24 cellular contexts compared by ENCODE assay signal in the genomic region with DNA sequence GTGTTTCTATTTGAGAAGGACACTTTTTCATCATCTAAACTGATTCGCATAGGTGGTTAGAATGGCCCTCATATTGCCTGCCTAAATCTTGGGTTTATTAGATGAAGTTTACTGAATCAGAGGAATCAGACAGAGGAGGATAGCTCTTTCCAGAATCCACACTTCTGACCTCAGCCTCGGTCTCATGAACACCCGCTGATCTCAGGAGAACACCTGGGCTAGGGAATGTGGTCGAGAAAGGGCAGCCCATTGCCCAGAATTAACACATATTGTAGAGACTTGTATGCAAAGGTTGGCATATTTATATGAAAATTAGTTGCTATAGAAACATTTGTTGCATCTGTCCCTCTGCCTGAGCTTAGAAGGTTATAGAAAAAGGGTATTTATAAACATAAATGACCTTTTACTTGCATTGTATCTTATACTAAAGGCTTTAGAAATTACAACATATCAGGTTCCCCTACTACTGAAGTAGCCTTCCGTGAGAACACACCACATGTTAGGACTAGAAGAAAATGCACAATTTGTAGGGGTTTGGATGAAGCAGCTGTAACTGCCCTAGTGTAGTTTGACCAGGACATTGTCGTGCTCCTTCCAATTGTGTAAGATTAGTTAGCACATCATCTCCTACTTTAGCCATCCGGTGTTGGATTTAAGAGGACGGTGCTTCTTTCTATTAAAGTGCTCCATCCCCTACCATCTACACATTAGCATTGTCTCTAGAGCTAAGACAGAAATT.
A peak's percentile ranks its signal among the peaks of the same experiment; 100 is the strongest.
DNase-seq lines count a peak whose midpoint lies in the region; ATAC-seq, FAIRE-seq and TF ChIP-seq lines count a peak whose summit lies in the region.
"Had no signal": no experiment of that assay in that cellular context is flagged by ENCODE, and none has a peak within 500 bp of the region (broad histone marks: within the 10 kb centered on the region; RNA-seq: fewer than 3 reads in every experiment).

No MANE protein-coding gene starts in this region.

- DNase-seq in HepG2 (ENCODE audit: low spot score) (no peak), right lobe of liver (no peak), astrocyte of the spinal cord (ENCODE audit: low read depth, low spot score) (peak; percentile 27), hepatocyte (ENCODE audit: low spot score) (no peak), DMS114 treated with DMSO at 0.1 percent for 48 hours (lab: John Stamatoyannopoulos, UW; ENCODE audit: unreplicated experiment) (no peak), T-cell (no peak), amniotic stem cell (lab: John Stamatoyannopoulos, UW) (no peak)
- DNase-seq: activated CD4-positive, alpha-beta T cell treated with anti-CD3 and anti-CD28 coated beads, Interleukin-2, amount 10 ng/mL, durations not matched to agents 7 days and 5 days; activated gamma-delta T cell; aorta; GF-D8; NCI-H187; NCI-H510A; psoas muscle; stimulated activated CD4-positive, alpha-beta T cell treated with anti-CD3 and anti-CD28 coated beads, Interleukin-12 subunit alpha, Interleukin-12 subunit beta, amount 100 ng/mL, for 4 hours; stimulated activated CD8-positive, alpha-beta memory T cell treated with anti-CD3 and anti-CD28 coated beads, Interleukin-4, amount 100 ng/mL, for 48 hours had no signal

- no peak overlapping the region for H3K4me3 Mint-ChIP-seq in T-cell
- H3K4me3 Mint-ChIP-seq: activated CD4-positive, alpha-beta T cell treated with anti-CD3 and anti-CD28 coated beads, Interleukin-2, amount 10 ng/mL, durations not matched to agents 7 days and 5 days; memory B cell; neural crest cell had no signal

- H3K79me2 ChIP-seq in HepG2 (ENCODE audit: insufficient read depth, low read length) (no peaks in the 10 kb centered on the region), hepatocyte (no peaks in the 10 kb centered on the region)

- ATAC-seq in HepG2 (no peak), right lobe of liver (no peak), T-cell (replicated peaks in 1 of 4) (no peak), HG03439 (IDR thresholded peaks at IDR 0.05; ENCODE audit: unreplicated experiment) (no peak)
- ATAC-seq: K562 had no signal

- TF ChIP-seq EP300 in HepG2 (IDR thresholded peaks at IDR 0.05; ENCODE audit: low read depth in 2 of 2, low read length in 2 of 2) (no peak), HepG2 (CRISPR knock-in tag; IDR thresholded peaks at IDR 0.05; ENCODE audit: borderline replicate concordance) (no peak)

- WGBS in HepG2 (ENCODE audit: low lambda C conversion rate) = 97% methylated on average over 8 of the region's 8 CpGs
- 78% methylated on average over 8 of the region's 8 CpGs for WGBS in right lobe of liver (ENCODE audit: insufficient coverage, low coverage, low lambda C conversion rate, missing lambda C conversion rate)
- WGBS in hepatocyte (ENCODE audit: low lambda C conversion rate, missing lambda C conversion rate) = 88% methylated on average over 8 of the region's 8 CpGs

- intact Hi-C loops in HepG2 (cut with micrococcal nuclease; ENCODE audit: unreplicated experiment) = no loop called here
- intact Hi-C loops in right lobe of liver (cut with DNase I) = no loop called here

- H3K27me3 Mint-ChIP-seq in T-cell = peaks cover 4 to 8% of the 10 kb centered on the region in 2 donors

- CTCF ChIA-PET in HepG2 (lab: Yijun Ruan, JAX; ENCODE audit: low intra/inter-chr PET ratio, low total read pairs) (no interaction called here), T-cell (lab: Charles Lee) (no interaction called here)

- no peak overlapping the region for H3K4me3 ChIP-seq in HepG2 (replicated peaks in 1 of 3; ENCODE audit: insufficient read depth in 1 of 3, low read depth in 2 of 3, low read length in 3 of 3)
- no peak overlapping the region for H3K4me3 ChIP-seq in right lobe of liver
- H3K4me3 ChIP-seq in astrocyte of the spinal cord (ENCODE audit: low read depth, low read length) = no peak overlapping the region
- H3K4me3 ChIP-seq in hepatocyte = no peak overlapping the region
- H3K4me3 ChIP-seq: K562, psoas muscle, uterus had no signal

- no peak for TF ChIP-seq RAD21 in HepG2 (CRISPR knock-in tag; IDR thresholded peaks at IDR 0.05)

- H3K27me3 ChIP-seq in HepG2 (ENCODE audit: control insufficient read depth in 1 of 2, insufficient read depth in 2 of 2, low read length in 2 of 2) (no peaks in the 10 kb centered on the region), right lobe of liver (no peaks in the 10 kb centered on the region), hepatocyte (no peaks in the 10 kb centered on the region)
- H3K27me3 ChIP-seq: uterus had no signal

- no peak for FAIRE-seq in HepG2 (lab: Jason Lieb, UNC)
- FAIRE-seq: A204.1, colon, K562 had no signal

- POLR2A ChIA-PET in HepG2 (lab: Yijun Ruan, JAX) = interaction anchor here (1.3 to 2.3 kb wide), 2 partner anchors 18 to 19 kb away, joined by 4 to 7 read pairs; no protein-coding TSS in a partner anchor
- POLR2A ChIA-PET in T-cell (lab: Charles Lee) = no interaction called here

- H2AFZ ChIP-seq in HepG2 (ENCODE audit: low read length) (no peak overlapping the region), hepatocyte (no peak overlapping the region)

- H4K20me1 ChIP-seq in HepG2 (ENCODE audit: insufficient read depth, low read length) (no peaks in the 10 kb centered on the region), hepatocyte (ENCODE audit: insufficient read depth, poor library complexity, severe bottlenecking) (no peaks in the 10 kb centered on the region)

- peaks cover 2 to 4% (median 2%) of the 10 kb centered on the region in 3 donors for H3K4me1 Mint-ChIP-seq in T-cell
- H3K4me1 Mint-ChIP-seq: memory B cell had no signal

- no peaks in the 10 kb centered on the region for H3K9me3 Mint-ChIP-seq in T-cell
- H3K9me3 Mint-ChIP-seq: activated CD4-positive, alpha-beta T cell treated with anti-CD3 and anti-CD28 coated beads, Interleukin-2, amount 10 ng/mL, durations not matched to agents 7 days and 5 days; memory B cell had no signal

- H3K9me2 ChIP-seq in hepatocyte (replicated peaks; ENCODE audit: insufficient read depth) = no peaks in the 10 kb centered on the region

- TF ChIP-seq POLR2A in HepG2 (IDR thresholded peaks at IDR 0.05; ENCODE audit: insufficient read depth in 1 of 2, low read depth in 2 of 2, low read length in 2 of 2) (no peak), right lobe of liver (IDR thresholded peaks at IDR 0.05) (no peak)

- H3K4me2 ChIP-seq in HepG2 (ENCODE audit: low read depth, low read length) (no peak overlapping the region), hepatocyte (no peak overlapping the region)

- H3K9me3 ChIP-seq in HepG2 (ENCODE audit: low read length) = no peaks in the 10 kb centered on the region
- H3K9me3 ChIP-seq in right lobe of liver = no peaks in the 10 kb centered on the region
- H3K9me3 ChIP-seq in hepatocyte (ENCODE audit: low read depth) = no peaks in the 10 kb centered on the region
- H3K9me3 ChIP-seq: psoas muscle, uterus had no signal

- peaks cover 25% of the 10 kb centered on the region for H3K4me1 ChIP-seq in HepG2 (ENCODE audit: insufficient read depth, low read length)
- no peaks in the 10 kb centered on the region for H3K4me1 ChIP-seq in right lobe of liver
- peaks cover 25% of the 10 kb centered on the region for H3K4me1 ChIP-seq in hepatocyte (ENCODE audit: insufficient read depth)
- H3K4me1 ChIP-seq: uterus had no signal

- TF ChIP-seq CTCF in HepG2 (CRISPR knock-in tag; IDR thresholded peaks at IDR 0.05) = no peak
- no peak for TF ChIP-seq CTCF in right lobe of liver (IDR thresholded peaks at IDR 0.05)
- no peak for TF ChIP-seq CTCF in astrocyte of the spinal cord (IDR thresholded peaks at IDR 0.05; ENCODE audit: low read depth, low read length)
- TF ChIP-seq CTCF in hepatocyte (IDR thresholded peaks at IDR 0.05; ENCODE audit: poor library complexity) = no peak

- no TSS peak for BruUV-seq in HepG2 (replicated peaks; lab: Mats Ljungman, UMichigan)

- H3K36me3 ChIP-seq in HepG2 (replicated peaks in 1 of 2; ENCODE audit: control insufficient read depth in 1 of 2, insufficient read depth in 2 of 2, low read length in 2 of 2) (peaks cover 13 to 53% of the 10 kb centered on the region in 2 experiments), right lobe of liver (no peaks in the 10 kb centered on the region), hepatocyte (replicated peaks; ENCODE audit: insufficient read depth, low read depth) (no peaks in the 10 kb centered on the region)
- H3K36me3 ChIP-seq: uterus had no signal

- in situ Hi-C loops in HepG2 (cut with HindIII; ENCODE audit: extremely low pct_ligation_motif_present, low pct_unique_long_range_greater_than_20kb) = no loop called here
- in situ Hi-C loops in astrocyte of the spinal cord (cut with HindIII; ENCODE audit: low sequenced_read_pairs) = no loop called here

- H3K36me3 Mint-ChIP-seq in T-cell = no peaks in the 10 kb centered on the region
- H3K36me3 Mint-ChIP-seq: memory B cell had no signal

- H3K9ac ChIP-seq in HepG2 (ENCODE audit: insufficient read depth, low read depth, low read length) = no peak overlapping the region

- H3K27ac ChIP-seq in HepG2 (ENCODE audit: extremely low read length, insufficient read depth, low read length) (no peak overlapping the region), right lobe of liver (no peak overlapping the region), hepatocyte (peak overlapping the region; percentile 53)
- H3K27ac ChIP-seq: C4-2B, psoas muscle had no signal

- H3K27ac Mint-ChIP-seq in T-cell = no peak overlapping the region
- H3K27ac Mint-ChIP-seq: activated CD4-positive, alpha-beta T cell treated with anti-CD3 and anti-CD28 coated beads, Interleukin-2, amount 10 ng/mL, durations not matched to agents 7 days and 5 days; memory B cell had no signal

TF ChIP-seq in HepG2, 621 proteins besides CTCF, POLR2A, EP300 and RAD21 (continues in another document):
- TF ChIP-seq ZEB1 (IDR thresholded peaks at IDR 0.05; ENCODE audit: insufficient replicate concordance, low read depth) (no peak), XBP1 (CRISPR knock-in tag; IDR thresholded peaks at IDR 0.05) (no peak), ZNF615 (CRISPR knock-in tag; IDR thresholded peaks at IDR 0.05; ENCODE audit: borderline replicate concordance) (no peak)
- TF ChIP-seq, protein P1, sequence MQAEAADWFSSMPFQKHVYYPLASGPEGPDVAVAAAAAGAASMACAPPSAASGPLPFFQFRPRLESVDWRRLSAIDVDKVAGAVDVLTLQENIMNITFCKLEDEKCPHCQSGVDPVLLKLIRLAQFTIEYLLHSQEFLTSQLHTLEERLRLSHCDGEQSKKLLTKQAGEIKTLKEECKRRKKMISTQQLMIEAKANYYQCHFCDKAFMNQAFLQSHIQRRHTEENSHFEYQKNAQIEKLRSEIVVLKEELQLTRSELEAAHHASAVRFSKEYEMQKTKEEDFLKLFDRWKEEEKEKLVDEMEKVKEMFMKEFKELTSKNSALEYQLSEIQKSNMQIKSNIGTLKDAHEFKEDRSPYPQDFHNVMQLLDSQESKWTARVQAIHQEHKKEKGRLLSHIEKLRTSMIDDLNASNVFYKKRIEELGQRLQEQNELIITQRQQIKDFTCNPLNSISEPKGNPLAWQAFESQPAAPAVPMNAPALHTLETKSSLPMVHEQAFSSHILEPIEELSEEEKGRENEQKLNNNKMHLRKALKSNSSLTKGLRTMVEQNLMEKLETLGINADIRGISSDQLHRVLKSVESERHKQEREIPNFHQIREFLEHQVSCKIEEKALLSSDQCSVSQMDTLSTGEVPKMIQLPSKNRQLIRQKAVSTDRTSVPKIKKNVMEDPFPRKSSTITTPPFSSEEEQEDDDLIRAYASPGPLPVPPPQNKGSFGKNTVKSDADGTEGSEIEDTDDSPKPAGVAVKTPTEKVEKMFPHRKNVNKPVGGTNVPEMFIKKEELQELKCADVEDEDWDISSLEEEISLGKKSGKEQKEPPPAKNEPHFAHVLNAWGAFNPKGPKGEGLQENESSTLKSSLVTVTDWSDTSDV (CRISPR knock-in tag; IDR thresholded peaks at IDR 0.05) = no peak
